In the genomic region with DNA sequence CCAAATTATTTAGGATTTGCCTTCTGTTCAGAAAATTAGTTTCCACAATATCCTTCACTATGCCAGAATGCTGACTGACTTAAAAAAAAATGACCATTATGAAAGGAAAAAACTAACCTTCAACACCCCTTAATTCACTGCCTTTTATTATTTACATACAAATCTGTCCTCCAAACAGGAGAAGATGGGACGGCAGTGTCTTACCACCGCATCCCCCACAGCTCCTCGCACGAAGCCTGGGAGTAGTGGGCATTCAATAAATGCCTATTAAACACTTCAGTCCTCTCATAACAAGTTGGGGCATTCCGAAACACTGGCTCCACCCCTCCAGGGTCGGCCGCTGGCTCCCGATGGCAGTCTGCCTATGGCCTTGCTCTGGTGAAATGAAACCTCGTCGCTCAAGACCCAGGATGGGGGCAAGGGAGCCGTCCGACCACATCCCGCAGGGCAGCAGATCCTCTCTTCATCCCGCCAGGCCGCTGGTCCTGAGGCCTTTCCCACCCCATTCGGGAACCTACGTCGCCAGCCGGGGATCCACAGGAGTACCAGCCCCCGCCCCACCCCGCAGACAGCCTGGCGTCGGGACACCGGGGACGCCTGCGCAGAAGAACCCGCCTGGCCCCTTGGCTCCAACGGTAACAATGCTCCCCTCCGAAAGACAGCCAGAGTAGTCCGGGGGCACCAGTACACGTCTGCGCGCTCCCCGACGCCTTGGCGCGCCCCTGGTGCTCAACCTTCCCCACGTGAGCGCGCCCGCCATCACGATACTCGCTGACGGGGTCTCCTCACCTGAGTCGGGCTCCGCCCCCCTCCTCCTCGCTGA, we compare ENCODE assay signal across 1 cellular context.
TF ChIP-seq lines count a peak whose summit lies in the region.

No MANE protein-coding gene starts in this region.

TF ChIP-seq in HepG2, 621 proteins besides CTCF, POLR2A, EP300 and RAD21 (continued from another document and continues in another):
- TF ChIP-seq, protein P1, sequence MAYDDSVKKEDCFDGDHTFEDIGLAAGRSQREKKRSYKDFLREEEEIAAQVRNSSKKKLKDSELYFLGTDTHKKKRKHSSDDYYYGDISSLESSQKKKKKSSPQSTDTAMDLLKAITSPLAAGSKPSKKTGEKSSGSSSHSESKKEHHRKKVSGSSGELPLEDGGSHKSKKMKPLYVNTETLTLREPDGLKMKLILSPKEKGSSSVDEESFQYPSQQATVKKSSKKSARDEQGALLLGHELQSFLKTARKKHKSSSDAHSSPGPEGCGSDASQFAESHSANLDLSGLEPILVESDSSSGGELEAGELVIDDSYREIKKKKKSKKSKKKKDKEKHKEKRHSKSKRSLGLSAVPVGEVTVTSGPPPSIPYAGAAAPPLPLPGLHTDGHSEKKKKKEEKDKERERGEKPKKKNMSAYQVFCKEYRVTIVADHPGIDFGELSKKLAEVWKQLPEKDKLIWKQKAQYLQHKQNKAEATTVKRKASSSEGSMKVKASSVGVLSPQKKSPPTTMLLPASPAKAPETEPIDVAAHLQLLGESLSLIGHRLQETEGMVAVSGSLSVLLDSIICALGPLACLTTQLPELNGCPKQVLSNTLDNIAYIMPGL (CRISPR knock-in tag; IDR thresholded peaks at IDR 0.05; ENCODE audit: borderline replicate concordance in 1 of 2, low read depth in 1 of 2) = peak in 1 of 2 experiments; percentile 52; a peak in 1 of 4 replicates
- peak; percentile 85 for TF ChIP-seq RBFOX2 (IDR thresholded peaks at IDR 0.05; ENCODE audit: low read depth, low read length)
- TF ChIP-seq SALL2 (CRISPR knock-in tag; IDR thresholded peaks at IDR 0.05) = 0 out of 2 replicates have a peak, but pooled peaks have one; percentile 69
- no peak for TF ChIP-seq SIN3A (IDR thresholded peaks at IDR 0.05; ENCODE audit: borderline replicate concordance, low read depth, low read length)
- TF ChIP-seq, protein P2, sequence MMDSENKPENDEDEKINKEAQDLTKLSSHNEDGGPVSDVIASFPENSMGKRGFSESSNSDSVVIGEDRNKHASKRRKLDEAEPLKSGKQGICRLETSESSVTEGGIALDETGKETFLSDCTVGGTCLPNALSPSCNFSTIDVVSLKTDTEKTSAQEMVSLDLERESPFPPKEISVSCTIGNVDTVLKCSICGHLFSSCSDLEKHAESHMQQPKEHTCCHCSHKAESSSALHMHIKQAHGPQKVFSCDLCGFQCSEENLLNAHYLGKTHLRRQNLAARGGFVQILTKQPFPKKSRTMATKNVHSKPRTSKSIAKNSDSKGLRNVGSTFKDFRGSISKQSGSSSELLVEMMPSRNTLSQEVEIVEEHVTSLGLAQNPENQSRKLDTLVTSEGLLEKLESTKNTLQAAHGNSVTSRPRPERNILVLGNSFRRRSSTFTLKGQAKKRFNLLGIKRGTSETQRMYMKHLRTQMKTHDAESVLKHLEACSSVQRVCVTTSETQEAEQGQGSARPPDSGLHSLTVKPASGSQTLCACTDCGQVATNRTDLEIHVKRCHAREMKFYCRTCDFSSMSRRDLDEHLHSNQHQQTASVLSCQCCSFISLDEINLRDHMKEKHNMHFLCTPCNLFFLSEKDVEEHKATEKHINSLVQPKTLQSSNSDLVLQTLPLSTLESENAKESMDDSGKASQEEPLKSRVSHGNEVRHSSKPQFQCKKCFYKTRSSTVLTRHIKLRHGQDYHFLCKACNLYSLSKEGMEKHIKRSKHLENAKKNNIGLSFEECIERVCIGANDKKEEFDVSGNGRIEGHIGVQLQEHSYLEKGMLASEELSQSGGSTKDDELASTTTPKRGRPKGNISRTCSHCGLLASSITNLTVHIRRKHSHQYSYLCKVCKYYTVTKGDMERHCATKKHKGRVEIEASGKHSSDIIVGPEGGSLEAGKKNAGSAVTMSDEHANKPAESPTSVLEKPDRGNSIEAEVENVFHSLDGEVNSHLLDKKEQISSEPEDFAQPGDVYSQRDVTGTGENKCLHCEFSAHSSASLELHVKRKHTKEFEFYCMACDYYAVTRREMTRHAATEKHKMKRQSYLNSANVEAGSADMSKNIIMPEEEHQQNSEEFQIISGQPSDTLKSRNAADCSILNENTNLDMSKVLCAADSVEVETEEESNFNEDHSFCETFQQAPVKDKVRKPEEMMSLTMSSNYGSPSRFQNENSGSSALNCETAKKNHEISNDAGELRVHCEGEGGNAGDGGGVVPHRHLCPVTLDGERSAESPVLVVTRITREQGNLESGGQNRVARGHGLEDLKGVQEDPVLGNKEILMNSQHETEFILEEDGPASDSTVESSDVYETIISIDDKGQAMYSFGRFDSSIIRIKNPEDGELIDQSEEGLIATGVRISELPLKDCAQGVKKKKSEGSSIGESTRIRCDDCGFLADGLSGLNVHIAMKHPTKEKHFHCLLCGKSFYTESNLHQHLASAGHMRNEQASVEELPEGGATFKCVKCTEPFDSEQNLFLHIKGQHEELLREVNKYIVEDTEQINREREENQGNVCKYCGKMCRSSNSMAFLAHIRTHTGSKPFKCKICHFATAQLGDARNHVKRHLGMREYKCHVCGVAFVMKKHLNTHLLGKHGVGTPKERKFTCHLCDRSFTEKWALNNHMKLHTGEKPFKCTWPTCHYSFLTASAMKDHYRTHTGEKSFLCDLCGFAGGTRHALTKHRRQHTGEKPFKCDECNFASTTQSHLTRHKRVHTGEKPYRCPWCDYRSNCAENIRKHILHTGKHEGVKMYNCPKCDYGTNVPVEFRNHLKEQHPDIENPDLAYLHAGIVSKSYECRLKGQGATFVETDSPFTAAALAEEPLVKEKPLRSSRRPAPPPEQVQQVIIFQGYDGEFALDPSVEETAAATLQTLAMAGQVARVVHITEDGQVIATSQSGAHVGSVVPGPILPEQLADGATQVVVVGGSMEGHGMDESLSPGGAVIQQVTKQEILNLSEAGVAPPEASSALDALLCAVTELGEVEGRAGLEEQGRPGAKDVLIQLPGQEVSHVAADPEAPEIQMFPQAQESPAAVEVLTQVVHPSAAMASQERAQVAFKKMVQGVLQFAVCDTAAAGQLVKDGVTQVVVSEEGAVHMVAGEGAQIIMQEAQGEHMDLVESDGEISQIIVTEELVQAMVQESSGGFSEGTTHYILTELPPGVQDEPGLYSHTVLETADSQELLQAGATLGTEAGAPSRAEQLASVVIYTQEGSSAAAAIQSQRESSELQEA (CRISPR knock-in tag; IDR thresholded peaks at IDR 0.05; ENCODE audit: not compliant biosample characterization) = peak; percentile 80
- no peak for TF ChIP-seq ZSCAN12 (CRISPR knock-in tag; IDR thresholded peaks at IDR 0.05)
- 0 out of 2 replicates have a peak, but pooled peaks have one; percentile 36 for TF ChIP-seq ZNF251 (CRISPR knock-in tag; IDR thresholded peaks at IDR 0.05)
- TF ChIP-seq ZFY (CRISPR knock-in tag; IDR thresholded peaks at IDR 0.05) = peak; percentile 81
- peak; percentile 34; the same call in 1 of the 2 replicates for TF ChIP-seq ZNF430 (CRISPR knock-in tag; IDR thresholded peaks at IDR 0.05)
- TF ChIP-seq ZSCAN22 (CRISPR knock-in tag; IDR thresholded peaks at IDR 0.05) = no peak
- TF ChIP-seq DNMT3B (CRISPR knock-in tag; conservative IDR thresholded peaks at IDR 0.05) = peak; percentile 24; the same call in 1 of the 2 replicates
- TF ChIP-seq RARA (CRISPR knock-in tag; IDR thresholded peaks at IDR 0.05) = no peak
- TF ChIP-seq, protein P3, sequence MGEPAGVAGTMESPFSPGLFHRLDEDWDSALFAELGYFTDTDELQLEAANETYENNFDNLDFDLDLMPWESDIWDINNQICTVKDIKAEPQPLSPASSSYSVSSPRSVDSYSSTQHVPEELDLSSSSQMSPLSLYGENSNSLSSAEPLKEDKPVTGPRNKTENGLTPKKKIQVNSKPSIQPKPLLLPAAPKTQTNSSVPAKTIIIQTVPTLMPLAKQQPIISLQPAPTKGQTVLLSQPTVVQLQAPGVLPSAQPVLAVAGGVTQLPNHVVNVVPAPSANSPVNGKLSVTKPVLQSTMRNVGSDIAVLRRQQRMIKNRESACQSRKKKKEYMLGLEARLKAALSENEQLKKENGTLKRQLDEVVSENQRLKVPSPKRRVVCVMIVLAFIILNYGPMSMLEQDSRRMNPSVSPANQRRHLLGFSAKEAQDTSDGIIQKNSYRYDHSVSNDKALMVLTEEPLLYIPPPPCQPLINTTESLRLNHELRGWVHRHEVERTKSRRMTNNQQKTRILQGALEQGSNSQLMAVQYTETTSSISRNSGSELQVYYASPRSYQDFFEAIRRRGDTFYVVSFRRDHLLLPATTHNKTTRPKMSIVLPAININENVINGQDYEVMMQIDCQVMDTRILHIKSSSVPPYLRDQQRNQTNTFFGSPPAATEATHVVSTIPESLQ (CRISPR knock-in tag; conservative IDR thresholded peaks at IDR 0.05) = no peak
- peak; percentile 51 for TF ChIP-seq SAP130 (CRISPR knock-in tag; IDR thresholded peaks at IDR 0.05; ENCODE audit: low read depth)
- TF ChIP-seq, protein P4, sequence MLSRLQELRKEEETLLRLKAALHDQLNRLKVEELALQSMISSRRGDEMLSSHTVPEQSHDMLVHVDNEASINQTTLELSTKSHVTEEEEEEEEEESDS (CRISPR knock-in tag; IDR thresholded peaks at IDR 0.05; ENCODE audit: borderline replicate concordance) = peak; percentile 32; the same call in 1 of the 2 replicates
- TF ChIP-seq HES4 (CRISPR knock-in tag; IDR thresholded peaks at IDR 0.05; ENCODE audit: borderline replicate concordance) = 0 out of 2 replicates have a peak, but pooled peaks have one; percentile 37
- TF ChIP-seq ZNF598 (CRISPR knock-in tag; IDR thresholded peaks at IDR 0.05; ENCODE audit: borderline replicate concordance) = 0 out of 2 replicates have a peak, but pooled peaks have one; percentile 28
- peak; percentile 73 for TF ChIP-seq PHF8 (CRISPR knock-in tag; IDR thresholded peaks at IDR 0.05)
- TF ChIP-seq, protein P5, sequence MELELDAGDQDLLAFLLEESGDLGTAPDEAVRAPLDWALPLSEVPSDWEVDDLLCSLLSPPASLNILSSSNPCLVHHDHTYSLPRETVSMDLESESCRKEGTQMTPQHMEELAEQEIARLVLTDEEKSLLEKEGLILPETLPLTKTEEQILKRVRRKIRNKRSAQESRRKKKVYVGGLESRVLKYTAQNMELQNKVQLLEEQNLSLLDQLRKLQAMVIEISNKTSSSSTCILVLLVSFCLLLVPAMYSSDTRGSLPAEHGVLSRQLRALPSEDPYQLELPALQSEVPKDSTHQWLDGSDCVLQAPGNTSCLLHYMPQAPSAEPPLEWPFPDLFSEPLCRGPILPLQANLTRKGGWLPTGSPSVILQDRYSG (CRISPR knock-in tag; IDR thresholded peaks at IDR 0.05) = 0 out of 2 replicates have a peak, but pooled peaks have one; percentile 63
- TF ChIP-seq ZKSCAN1 (IDR thresholded peaks at IDR 0.05; ENCODE audit: low read length) = no peak
- no peak for TF ChIP-seq GTF3A (CRISPR knock-in tag; conservative IDR thresholded peaks at IDR 0.05)
- 0 out of 2 replicates have a peak, but pooled peaks have one; percentile 44 for TF ChIP-seq ESRRA (CRISPR knock-in tag; IDR thresholded peaks at IDR 0.05; ENCODE audit: low read depth)
- 0 out of 2 replicates have a peak, but pooled peaks have one; percentile 57 for TF ChIP-seq CENPT (CRISPR knock-in tag; IDR thresholded peaks at IDR 0.05; ENCODE audit: low read depth)
- TF ChIP-seq TSC22D2 (CRISPR knock-in tag; IDR thresholded peaks at IDR 0.05; ENCODE audit: borderline replicate concordance) = 0 out of 2 replicates have a peak, but pooled peaks have one; percentile 33
- TF ChIP-seq ZFX (CRISPR knock-in tag; IDR thresholded peaks at IDR 0.05; ENCODE audit: low read depth) = peak; percentile 74
- TF ChIP-seq, protein P6, sequence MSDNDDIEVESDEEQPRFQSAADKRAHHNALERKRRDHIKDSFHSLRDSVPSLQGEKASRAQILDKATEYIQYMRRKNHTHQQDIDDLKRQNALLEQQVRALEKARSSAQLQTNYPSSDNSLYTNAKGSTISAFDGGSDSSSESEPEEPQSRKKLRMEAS (IDR thresholded peaks at IDR 0.05) = peak; percentile 71; the same call in 1 of the 2 replicates
- TF ChIP-seq, protein P7, sequence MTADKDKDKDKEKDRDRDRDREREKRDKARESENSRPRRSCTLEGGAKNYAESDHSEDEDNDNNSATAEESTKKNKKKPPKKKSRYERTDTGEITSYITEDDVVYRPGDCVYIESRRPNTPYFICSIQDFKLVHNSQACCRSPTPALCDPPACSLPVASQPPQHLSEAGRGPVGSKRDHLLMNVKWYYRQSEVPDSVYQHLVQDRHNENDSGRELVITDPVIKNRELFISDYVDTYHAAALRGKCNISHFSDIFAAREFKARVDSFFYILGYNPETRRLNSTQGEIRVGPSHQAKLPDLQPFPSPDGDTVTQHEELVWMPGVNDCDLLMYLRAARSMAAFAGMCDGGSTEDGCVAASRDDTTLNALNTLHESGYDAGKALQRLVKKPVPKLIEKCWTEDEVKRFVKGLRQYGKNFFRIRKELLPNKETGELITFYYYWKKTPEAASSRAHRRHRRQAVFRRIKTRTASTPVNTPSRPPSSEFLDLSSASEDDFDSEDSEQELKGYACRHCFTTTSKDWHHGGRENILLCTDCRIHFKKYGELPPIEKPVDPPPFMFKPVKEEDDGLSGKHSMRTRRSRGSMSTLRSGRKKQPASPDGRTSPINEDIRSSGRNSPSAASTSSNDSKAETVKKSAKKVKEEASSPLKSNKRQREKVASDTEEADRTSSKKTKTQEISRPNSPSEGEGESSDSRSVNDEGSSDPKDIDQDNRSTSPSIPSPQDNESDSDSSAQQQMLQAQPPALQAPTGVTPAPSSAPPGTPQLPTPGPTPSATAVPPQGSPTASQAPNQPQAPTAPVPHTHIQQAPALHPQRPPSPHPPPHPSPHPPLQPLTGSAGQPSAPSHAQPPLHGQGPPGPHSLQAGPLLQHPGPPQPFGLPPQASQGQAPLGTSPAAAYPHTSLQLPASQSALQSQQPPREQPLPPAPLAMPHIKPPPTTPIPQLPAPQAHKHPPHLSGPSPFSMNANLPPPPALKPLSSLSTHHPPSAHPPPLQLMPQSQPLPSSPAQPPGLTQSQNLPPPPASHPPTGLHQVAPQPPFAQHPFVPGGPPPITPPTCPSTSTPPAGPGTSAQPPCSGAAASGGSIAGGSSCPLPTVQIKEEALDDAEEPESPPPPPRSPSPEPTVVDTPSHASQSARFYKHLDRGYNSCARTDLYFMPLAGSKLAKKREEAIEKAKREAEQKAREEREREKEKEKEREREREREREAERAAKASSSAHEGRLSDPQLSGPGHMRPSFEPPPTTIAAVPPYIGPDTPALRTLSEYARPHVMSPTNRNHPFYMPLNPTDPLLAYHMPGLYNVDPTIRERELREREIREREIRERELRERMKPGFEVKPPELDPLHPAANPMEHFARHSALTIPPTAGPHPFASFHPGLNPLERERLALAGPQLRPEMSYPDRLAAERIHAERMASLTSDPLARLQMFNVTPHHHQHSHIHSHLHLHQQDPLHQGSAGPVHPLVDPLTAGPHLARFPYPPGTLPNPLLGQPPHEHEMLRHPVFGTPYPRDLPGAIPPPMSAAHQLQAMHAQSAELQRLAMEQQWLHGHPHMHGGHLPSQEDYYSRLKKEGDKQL (CRISPR knock-in tag; IDR thresholded peaks at IDR 0.05; ENCODE audit: low read depth) = no peak
- TF ChIP-seq FOSL2 (CRISPR knock-in tag; IDR thresholded peaks at IDR 0.05) = peak; percentile 12; the same call in 1 of the 2 replicates
- TF ChIP-seq RFXANK (CRISPR knock-in tag; IDR thresholded peaks at IDR 0.05) = no peak
- TF ChIP-seq GABPB1 (CRISPR knock-in tag; IDR thresholded peaks at IDR 0.05) = peak; percentile 76; the same call in 1 of the 2 replicates
- no peak for TF ChIP-seq ZNF850 (CRISPR knock-in tag; conservative IDR thresholded peaks at IDR 0.05)
- no peak for TF ChIP-seq ZNF709 (CRISPR knock-in tag; IDR thresholded peaks at IDR 0.05)
- TF ChIP-seq, protein P8, sequence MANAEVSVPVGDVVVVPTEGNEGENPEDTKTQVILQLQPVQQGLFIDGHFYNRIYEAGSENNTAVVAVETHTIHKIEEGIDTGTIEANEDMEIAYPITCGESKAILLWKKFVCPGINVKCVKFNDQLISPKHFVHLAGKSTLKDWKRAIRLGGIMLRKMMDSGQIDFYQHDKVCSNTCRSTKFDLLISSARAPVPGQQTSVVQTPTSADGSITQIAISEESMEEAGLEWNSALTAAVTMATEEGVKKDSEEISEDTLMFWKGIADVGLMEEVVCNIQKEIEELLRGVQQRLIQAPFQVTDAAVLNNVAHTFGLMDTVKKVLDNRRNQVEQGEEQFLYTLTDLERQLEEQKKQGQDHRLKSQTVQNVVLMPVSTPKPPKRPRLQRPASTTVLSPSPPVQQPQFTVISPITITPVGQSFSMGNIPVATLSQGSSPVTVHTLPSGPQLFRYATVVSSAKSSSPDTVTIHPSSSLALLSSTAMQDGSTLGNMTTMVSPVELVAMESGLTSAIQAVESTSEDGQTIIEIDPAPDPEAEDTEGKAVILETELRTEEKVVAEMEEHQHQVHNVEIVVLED (CRISPR knock-in tag; IDR thresholded peaks at IDR 0.05; ENCODE audit: borderline replicate concordance) = no peak
